14 cellular contexts compared by ENCODE assay signal in genomic region chr11:107359701-107360100, GRCh38.
A peak's percentile ranks its signal among the peaks of the same experiment; 100 is the strongest.
DNase-seq lines count a peak whose midpoint lies in the region; ATAC-seq and TF ChIP-seq lines count a peak whose summit lies in the region.
"Had no signal": no experiment of that assay in that cellular context is flagged by ENCODE, and none has a peak within 500 bp of the region (broad histone marks: within the 10 kb centered on the region; RNA-seq: fewer than 3 reads in every experiment).

No MANE protein-coding gene starts in this region.

- H3K4me3 ChIP-seq in choroid plexus epithelial cell (ENCODE audit: low read depth, low read length) (no peak overlapping the region), WERI-Rb-1 (ENCODE audit: low read depth, low read length) (no peak overlapping the region)
- H3K4me3 ChIP-seq: BLaER1 treated with 17β-estradiol and CSF1 and Interleukin-3, amounts not matched to agents 10 nM and 100 nM had no signal

- TF ChIP-seq CTCF in choroid plexus epithelial cell (conservative IDR thresholded peaks at IDR 0.05; ENCODE audit: low read depth, low read length) (no peak), WERI-Rb-1 (IDR thresholded peaks at IDR 0.05; ENCODE audit: low read depth, low read length) (no peak)

- DNase-seq in EL (peak; percentile 4), M059J (ENCODE audit: low read depth) (peak; percentile 1), choroid plexus epithelial cell (ENCODE audit: low read depth) (peak; percentile 25), kidney tubule cell (ENCODE audit: low spot score) (peak; percentile 9), hypothalamus (lab: John Stamatoyannopoulos, UW) (no peak), WERI-Rb-1 (no peak)
- DNase-seq: CD8-positive, alpha-beta memory T cell; KBM-7; NCI-H1417 treated with DMSO at 0.1 percent for 48 hours; NCI-H2029; NCI-H2171; NCI-H748 treated with DMSO at 0.1 percent for 48 hours had no signal

- H3K27me3 ChIP-seq in WERI-Rb-1 (ENCODE audit: insufficient read depth, low read depth, severe bottlenecking) = no peaks in the 10 kb centered on the region
- H3K27me3 ChIP-seq: BLaER1 treated with 17β-estradiol and CSF1 and Interleukin-3, amounts not matched to agents 10 nM and 100 nM had no signal

- no peak overlapping the region for H3K27ac ChIP-seq in WERI-Rb-1
- H3K27ac ChIP-seq: BLaER1 treated with 17β-estradiol and CSF1 and Interleukin-3, amounts not matched to agents 10 nM and 100 nM had no signal

- no peaks in the 10 kb centered on the region for H3K9me3 ChIP-seq in WERI-Rb-1 (ENCODE audit: severe bottlenecking)

- no peak for ATAC-seq in GM21381 (IDR thresholded peaks at IDR 0.05; ENCODE audit: unreplicated experiment)

- peaks cover 3% of the 10 kb centered on the region; the same call in 1 of the 2 replicates for H3K36me3 ChIP-seq in WERI-Rb-1

Comparison
In these comparisons a context has a peak if more than half of its experiments do, and no peak if none do; other contexts are left out.
1. DNase-seq: peak in EL (single experiment), M059J (single experiment), choroid plexus epithelial cell (single experiment) and kidney tubule cell (single experiment); none in hypothalamus (0 of 51) and WERI-Rb-1 (single experiment).